ENCODE assay signal across 18 cellular contexts in genomic region chr1:31784356-31785019, GRCh38. TPM values are rescaled to one million over a fixed set of nuclear protein-coding genes. Genes with fewer than 3 reads are reported as not detected.
A peak's percentile ranks its signal among the peaks of the same experiment; 100 is the strongest.
DNase-seq lines count a peak whose midpoint lies in the region; ATAC-seq and TF ChIP-seq lines count a peak whose summit lies in the region.
"Had no signal": no experiment of that assay in that cellular context is flagged by ENCODE, and none has a peak within 500 bp of the region (broad histone marks: within the 10 kb centered on the region; RNA-seq: fewer than 3 reads in every experiment).

No MANE protein-coding gene starts in this region.

- TF ChIP-seq CTCF in WERI-Rb-1 (IDR thresholded peaks at IDR 0.05; ENCODE audit: low read depth, low read length): no peak
- no peak for TF ChIP-seq CTCF in lower lobe of right lung (IDR thresholded peaks at IDR 0.05)
- TF ChIP-seq CTCF in Calu3 (IDR thresholded peaks at IDR 0.05; ENCODE audit: unreplicated experiment): no peak

- CTCF ChIA-PET in Calu3 (lab: Charles Lee): interaction anchor here (0.6 to 1.0 kb wide), 2 partner anchors 75 to 289 kb away, joined by 3 to 4 read pairs; no protein-coding TSS in a partner anchor

- peaks cover 0 to 8% of the 10 kb centered on the region in 2 donors for H3K27me3 Mint-ChIP-seq in stimulated activated naive B cell treated with anti-CD40 and anti-IgM and Interleukin-4, amounts not matched to agents 10 μg/mL and 1 μg/mL and 100 μg/mL, for 72 hours
- H3K27me3 Mint-ChIP-seq in Calu3 (ENCODE audit: unreplicated experiment): peaks cover 10% of the 10 kb centered on the region

- DNase-seq in activated T-cell treated with anti-CD3 and anti-CD28 coated beads, Interleukin-2, amount 50 U/mL, for 1 hour: peak; percentile 4
- DNase-seq in activated T-cell treated with anti-CD3 and anti-CD28 coated beads for 4 hours (no peak), WERI-Rb-1 (peak; percentile 1), lower lobe of right lung (peak; percentile 14), NCI-H2107 treated with DMSO at 0.1 percent for 48 hours (lab: John Stamatoyannopoulos, UW; ENCODE audit: unreplicated experiment) (no peak), Calu3 (no peak)
- DNase-seq in stimulated activated naive B cell treated with anti-CD40 and anti-IgM and Interleukin-4, amounts not matched to agents 10 μg/mL and 1 μg/mL and 100 μg/mL, for 72 hours: no peak
- DNase-seq: 8988T; activated CD8-positive, alpha-beta memory T cell treated with anti-CD3 and anti-CD28 coated beads for 24 hours; effector CD4-positive, alpha-beta T cell; NCI-H187; NK-92 treated with Interleukin-12 subunit alpha and Interleukin-12 subunit beta, amount 100 ng/mL, for 24 hours; stimulated activated CD4-positive, alpha-beta T cell treated with anti-CD3 and anti-CD28 coated beads, Interleukin-4, amount 100 ng/mL, for 4 hours had no signal

- H3K36me3 Mint-ChIP-seq in stimulated activated naive B cell treated with anti-CD40 and anti-IgM and Interleukin-4, amounts not matched to agents 10 μg/mL and 1 μg/mL and 100 μg/mL, for 72 hours: no peaks in the 10 kb centered on the region
- peaks cover 20% of the 10 kb centered on the region for H3K36me3 Mint-ChIP-seq in Calu3 (ENCODE audit: insufficient read depth, unreplicated experiment)

- H3K4me1 ChIP-seq in lower lobe of right lung: peaks cover 15% of the 10 kb centered on the region

- no peaks in the 10 kb centered on the region for H3K9me3 Mint-ChIP-seq in stimulated activated naive B cell treated with anti-CD40 and anti-IgM and Interleukin-4, amounts not matched to agents 10 μg/mL and 1 μg/mL and 100 μg/mL, for 72 hours
- H3K9me3 Mint-ChIP-seq in Calu3 (ENCODE audit: low read depth, unreplicated experiment): no peaks in the 10 kb centered on the region

- no peaks in the 10 kb centered on the region for H3K36me3 ChIP-seq in WERI-Rb-1
- H3K36me3 ChIP-seq in lower lobe of right lung: no peaks in the 10 kb centered on the region
- H3K36me3 ChIP-seq: cardiac muscle cell, thoracic aorta had no signal

- H3K4me3 ChIP-seq in WERI-Rb-1 (ENCODE audit: low read depth, low read length): no peak overlapping the region
- H3K4me3 ChIP-seq in lower lobe of right lung: no peak overlapping the region
- H3K4me3 ChIP-seq: cardiac muscle cell, smooth muscle cell, thoracic aorta had no signal

- H3K4me3 Mint-ChIP-seq in stimulated activated naive B cell treated with anti-CD40 and anti-IgM and Interleukin-4, amounts not matched to agents 10 μg/mL and 1 μg/mL and 100 μg/mL, for 72 hours: peak overlapping the region; percentile 20 to 50
- H3K4me3 Mint-ChIP-seq in Calu3 (ENCODE audit: low read depth, unreplicated experiment): no peak overlapping the region

- intact Hi-C loops in lower lobe of right lung (cut with DNase I): no loop called here
- intact Hi-C loops in Calu3 (cut with micrococcal nuclease; ENCODE audit: unreplicated experiment): no loop called here

- BruUV-seq in Calu3 (replicated peaks; lab: Mats Ljungman, UMichigan): no TSS peak

- H3K27me3 ChIP-seq in WERI-Rb-1 (ENCODE audit: insufficient read depth, low read depth, severe bottlenecking): no peaks in the 10 kb centered on the region
- H3K27me3 ChIP-seq in lower lobe of right lung (ENCODE audit: low read depth): no peaks in the 10 kb centered on the region
- H3K27me3 ChIP-seq: cardiac muscle cell had no signal

- peaks cover 55 to 70% of the 10 kb centered on the region in 2 donors for H3K4me1 Mint-ChIP-seq in stimulated activated naive B cell treated with anti-CD40 and anti-IgM and Interleukin-4, amounts not matched to agents 10 μg/mL and 1 μg/mL and 100 μg/mL, for 72 hours
- H3K4me1 Mint-ChIP-seq in Calu3 (ENCODE audit: low read depth, unreplicated experiment): peaks cover 10% of the 10 kb centered on the region

- H3K9me3 ChIP-seq in WERI-Rb-1 (ENCODE audit: severe bottlenecking) (no peaks in the 10 kb centered on the region), lower lobe of right lung (no peaks in the 10 kb centered on the region)
- H3K9me3 ChIP-seq: thoracic aorta had no signal

- H3K27ac Mint-ChIP-seq in stimulated activated naive B cell treated with anti-CD40 and anti-IgM and Interleukin-4, amounts not matched to agents 10 μg/mL and 1 μg/mL and 100 μg/mL, for 72 hours: peak overlapping the region; percentile 93
- H3K27ac Mint-ChIP-seq in Calu3 (ENCODE audit: unreplicated experiment): no peak overlapping the region

- H3K27ac ChIP-seq in WERI-Rb-1 (no peak overlapping the region), lower lobe of right lung (no peak overlapping the region)
- H3K27ac ChIP-seq: cardiac muscle cell, thoracic aorta had no signal

- ATAC-seq in lower lobe of right lung (no peak), GM18519 (IDR thresholded peaks at IDR 0.05; ENCODE audit: low FRiP score, unreplicated experiment) (no peak)
- no peak for ATAC-seq in stimulated activated naive B cell treated with anti-CD40 and anti-IgM and Interleukin-4, amounts not matched to agents 10 μg/mL and 1 μg/mL and 100 μg/mL, for 72 hours (replicated peaks)

RNA-seq across cellular contexts. Expression of gene ADGRB2, which starts 20.3 kb away (rescaled TPM):
- total RNA-seq in lower lobe of right lung (1.1 TPM), Calu3 (2022) (1.9 and 2.9 TPM in 2 replicates)

RNA-seq across cellular contexts. Expression of gene SPOCD1, which starts 31.3 kb away (rescaled TPM):
- total RNA-seq in lower lobe of right lung (21.6 TPM), Calu3 (2022) (6.3 and 8.4 TPM in 2 replicates)
- total RNA-seq: T-helper 1 cell treated with Interleukin-12 subunit alpha and Interleukin-12 subunit beta and Interleukin-4 antibody, amounts not matched to agents 30 ng/mL and 1 ng/mL, for 36 hours had no signal

Comparison
In these comparisons a context has a peak if more than half of its experiments do, and no peak if none do; other contexts are left out.
1. DNase-seq: peak in activated T-cell treated with anti-CD3 and anti-CD28 coated beads, Interleukin-2, amount 50 U/mL, for 1 hour (single experiment), WERI-Rb-1 (single experiment) and lower lobe of right lung (single experiment); none in activated T-cell treated with anti-CD3 and anti-CD28 coated beads for 4 hours (single experiment), stimulated activated naive B cell treated with anti-CD40 and anti-IgM and Interleukin-4, amounts not matched to agents 10 μg/mL and 1 μg/mL and 100 μg/mL, for 72 hours (single experiment), NCI-H2107 treated with DMSO at 0.1 percent for 48 hours (single experiment) and Calu3 (single experiment).